26 cellular contexts compared by ENCODE assay signal in genomic region chr10:14518141-14518540, GRCh38.
"Had no signal": no experiment of that assay in that cellular context is flagged by ENCODE, and none has a peak within 500 bp of the region (broad histone marks: within the 10 kb centered on the region; RNA-seq: fewer than 3 reads in every experiment).

No MANE protein-coding gene starts in this region.

- DNase-seq: dorsolateral prefrontal cortex; effector CD4-positive, alpha-beta T cell; foreskin fibroblast; heart left ventricle; kidney; left lung; mesendoderm; midbrain; naive thymus-derived CD8-positive, alpha-beta T cell; stimulated activated CD4-positive, alpha-beta T cell treated with anti-CD3 and anti-CD28 coated beads, Interleukin-12 subunit alpha, Interleukin-12 subunit beta, amount 100 ng/mL, for 4 hours; stimulated activated CD4-positive, alpha-beta T cell treated with anti-CD3 and anti-CD28 coated beads, Interleukin-1b, Interleukin-23, amount 100 ng/mL, for 48 hours; stimulated activated CD4-positive, alpha-beta T cell treated with anti-CD3 and anti-CD28 coated beads, Interleukin-4, amount 100 ng/mL, for 1 hour; stimulated activated CD8-positive, alpha-beta memory T cell treated with anti-CD3 and anti-CD28 coated beads, Interleukin-4, amount 100 ng/mL, for 48 hours; stimulated activated naive CD4-positive, alpha-beta T cell; stomach; thyroid gland; trophoblast cell had no signal

- H3K27ac ChIP-seq: gastroesophageal sphincter, heart left ventricle, hepatocyte, left lung, parathyroid adenoma, stomach, thyroid gland, vagina had no signal

- H3K9me3 ChIP-seq: gastroesophageal sphincter, heart left ventricle, left lung, stomach, thyroid gland, vagina had no signal

- H3K27me3 ChIP-seq: dorsolateral prefrontal cortex, gastroesophageal sphincter, heart left ventricle, hepatocyte, left lung, stomach, thyroid gland, vagina had no signal

- H3K27ac Mint-ChIP-seq: progenitor cell of endocrine pancreas had no signal

- H2AFZ ChIP-seq: hepatocyte, parathyroid adenoma had no signal

- H3K4me1 Mint-ChIP-seq: neural crest cell had no signal

- H3K79me2 ChIP-seq: parathyroid adenoma had no signal

- H3K9ac ChIP-seq: parathyroid adenoma had no signal

- H3K4me3 ChIP-seq: dorsolateral prefrontal cortex, gastroesophageal sphincter, heart left ventricle, hepatocyte, left lung, smooth muscle cell, stomach, thyroid gland, vagina had no signal

- H3K9me3 Mint-ChIP-seq: neural crest cell had no signal

- H3K4me2 ChIP-seq: hepatocyte, smooth muscle cell had no signal

- H3K27me3 Mint-ChIP-seq: naive thymus-derived CD8-positive, alpha-beta T cell; progenitor cell of endocrine pancreas had no signal

- FAIRE-seq: colon, kidney had no signal

- ATAC-seq: gastroesophageal sphincter; heart left ventricle; left lung; naive thymus-derived CD8-positive, alpha-beta T cell; sciatic nerve had no signal

- H3K4me1 ChIP-seq: heart left ventricle, left lung, parathyroid adenoma, thyroid gland, vagina had no signal

- H3K4me3 Mint-ChIP-seq: neural crest cell had no signal
